ENCODE assay signal across 9 cellular contexts in the genomic region with DNA sequence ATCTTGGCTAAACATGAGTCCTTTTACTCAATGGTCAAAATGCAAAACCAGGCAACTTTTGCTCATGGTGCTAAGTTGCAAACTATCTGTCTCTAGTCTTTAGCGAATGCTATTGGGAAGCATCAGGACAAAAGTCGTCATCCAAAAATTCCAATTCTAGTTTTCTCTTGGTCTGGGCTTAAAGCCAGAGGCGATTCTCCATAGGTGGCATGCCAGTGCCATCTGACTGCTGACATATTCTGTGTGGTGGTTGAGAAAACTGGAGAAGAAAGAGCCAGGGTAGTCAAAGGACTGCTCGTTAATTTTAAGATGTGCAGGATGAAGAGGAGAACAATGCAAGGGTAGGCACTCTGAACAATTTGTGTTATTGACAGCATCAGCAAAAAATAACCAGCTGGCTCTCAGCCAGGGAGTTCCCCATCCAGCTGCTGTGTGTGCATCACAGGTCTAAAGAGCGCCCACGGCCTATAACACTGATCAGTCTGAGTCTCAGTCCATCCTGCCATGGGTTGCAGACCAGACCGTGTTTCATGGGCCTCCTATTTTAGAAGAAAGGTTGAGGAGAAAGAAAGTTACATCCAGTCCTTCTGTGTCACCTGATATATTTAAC.
DNase-seq lines count a peak whose midpoint lies in the region; ATAC-seq and TF ChIP-seq lines count a peak whose summit lies in the region.
"Had no signal": no experiment of that assay in that cellular context is flagged by ENCODE, and none has a peak within 500 bp of the region (broad histone marks: within the 10 kb centered on the region; RNA-seq: fewer than 3 reads in every experiment).

No MANE protein-coding gene starts in this region.

- no peaks in the 10 kb centered on the region for H3K36me3 ChIP-seq in hepatocyte (replicated peaks; ENCODE audit: insufficient read depth, low read depth)
- H3K36me3 ChIP-seq: Peyer's patch had no signal

- H3K9me2 ChIP-seq in hepatocyte (replicated peaks; ENCODE audit: insufficient read depth) = no peaks in the 10 kb centered on the region

- no peaks in the 10 kb centered on the region for H3K9me3 ChIP-seq in hepatocyte (ENCODE audit: low read depth)
- H3K9me3 ChIP-seq: Peyer's patch had no signal

- WGBS in hepatocyte (ENCODE audit: low lambda C conversion rate, missing lambda C conversion rate) = 89% methylated on average over 7 of the region's 7 CpGs

- H3K4me1 ChIP-seq in hepatocyte (ENCODE audit: insufficient read depth) = peaks cover 2% of the 10 kb centered on the region

- no peak for ATAC-seq in HG02981 (IDR thresholded peaks at IDR 0.05; ENCODE audit: unreplicated experiment)

- H3K79me2 ChIP-seq in hepatocyte = no peaks in the 10 kb centered on the region

- H4K20me1 ChIP-seq in hepatocyte (ENCODE audit: insufficient read depth, poor library complexity, severe bottlenecking) = no peaks in the 10 kb centered on the region

- H3K27ac ChIP-seq in hepatocyte = no peak overlapping the region

- H3K4me3 ChIP-seq in hepatocyte = no peak overlapping the region
- H3K4me3 ChIP-seq: Peyer's patch had no signal

- H3K27me3 ChIP-seq in hepatocyte = no peaks in the 10 kb centered on the region
- H3K27me3 ChIP-seq: Peyer's patch had no signal

- no peak overlapping the region for H2AFZ ChIP-seq in hepatocyte

- H3K4me2 ChIP-seq in hepatocyte = no peak overlapping the region

- DNase-seq in COLO668 (lab: John Stamatoyannopoulos, UW; ENCODE audit: unreplicated experiment) = peak; percentile 62
- peak; percentile 48 for DNase-seq in GM20000 (ENCODE audit: low spot score)
- DNase-seq in NCI-H748 (lab: John Stamatoyannopoulos, UW; ENCODE audit: unreplicated experiment) = peak; percentile 78
- peak; percentile 24 for DNase-seq in hepatocyte (ENCODE audit: low spot score)
- DNase-seq in islet precursor cell = no peak
- no peak for DNase-seq in NCI-H187 (lab: John Stamatoyannopoulos, UW)
- DNase-seq in posterior vena cava (ENCODE audit: low spot score) = no peak

- intact Hi-C loops in posterior vena cava (cut with DNase I) = loop anchor here in 1 of 2 donors (5.0 kb wide), 1 partner anchor 459 kb away; no protein-coding TSS in a partner anchor

- TF ChIP-seq CTCF in GM20000 (IDR thresholded peaks at IDR 0.05; ENCODE audit: extremely low read depth, missing control alignments) (no peak), hepatocyte (IDR thresholded peaks at IDR 0.05; ENCODE audit: poor library complexity) (no peak)

Comparison
In these comparisons a context has a peak if more than half of its experiments do, and no peak if none do; other contexts are left out.
1. DNase-seq: peak in COLO668 (single experiment), GM20000 (single experiment), NCI-H748 (single experiment) and hepatocyte (single experiment); none in islet precursor cell (single experiment), NCI-H187 (0 of 2) and posterior vena cava (single experiment).